Comparison of ENCODE assay signal across 21 cellular contexts in genomic region chr1:114322207-114322606, GRCh38.
"Had no signal": no experiment of that assay in that cellular context is flagged by ENCODE, and none has a peak within 500 bp of the region (broad histone marks: within the 10 kb centered on the region; RNA-seq: fewer than 3 reads in every experiment).

No MANE protein-coding gene starts in this region.

- H3K4me3 ChIP-seq: SJSA1, SK-N-MC had no signal

- H3K27me3 ChIP-seq: SJSA1 had no signal

- FAIRE-seq: HTR-8/SVneo, RCC 7860 had no signal

- H3K36me3 ChIP-seq: SJSA1 had no signal

- H3K27ac ChIP-seq: HL-60, SJSA1, SK-N-MC had no signal

- DNase-seq: KBM-7, NCI-H1092 treated with DMSO at 0.1 percent for 48 hours, NCI-H1436, NCI-H187, NCI-H2029, NCI-H2081 treated with DMSO at 0.1 percent for 48 hours, NCI-H2171, NCI-H226, NCI-H446, NCI-H510A, NCI-H524 treated with DMSO at 0.1 percent for 48 hours, NCI-H69, NCI-H774, Right ventricle myocardium superior, RPMI8226, SIG-M5 had no signal

- H3K9me3 ChIP-seq: SJSA1 had no signal
